Comparison of ENCODE assay signal across 9 cellular contexts in genomic region chr14:63308723-63309317, GRCh38. TPM values are rescaled to one million over a fixed set of nuclear protein-coding genes. Genes with fewer than 3 reads are reported as not detected.
DNase-seq lines count a peak whose midpoint lies in the region; ATAC-seq, FAIRE-seq and TF ChIP-seq lines count a peak whose summit lies in the region.
"Had no signal": no experiment of that assay in that cellular context is flagged by ENCODE, and none has a peak within 500 bp of the region (broad histone marks: within the 10 kb centered on the region; RNA-seq: fewer than 3 reads in every experiment).

No MANE protein-coding gene starts in this region.

- H2BK120ac ChIP-seq in H1 (replicated peaks; ENCODE audit: low read depth, low read length) = no peak overlapping the region

- H3K56ac ChIP-seq in H1 (replicated peaks; ENCODE audit: insufficient read length, low read depth, low read length) = no peak overlapping the region

- H3K36me3 ChIP-seq in H1 (ENCODE audit: control insufficient read depth in 2 of 4, insufficient read depth in 4 of 4, low read length in 3 of 4) = no peaks in the 10 kb centered on the region

- no peak for TF ChIP-seq EP300 in H1 (IDR thresholded peaks at IDR 0.05; ENCODE audit: borderline replicate concordance in 1 of 2, low read depth in 2 of 2, low read length in 2 of 2)

- H3K27me3 ChIP-seq in H1 (replicated peaks in 1 of 4; ENCODE audit: control insufficient read depth in 3 of 4, extremely low read depth in 1 of 4, insufficient read depth in 3 of 4, low read length in 3 of 4) = no peaks in the 10 kb centered on the region

- H4K8ac ChIP-seq in H1 (ENCODE audit: extremely low read depth, insufficient read depth, low read length) = no peak overlapping the region

- H2AFZ ChIP-seq in H1 (ENCODE audit: low read length) = peak overlapping the region; percentile 76; the same call in 1 of the 2 replicates

- no peak overlapping the region for H2BK15ac ChIP-seq in H1 (ENCODE audit: low read length)

- no peak overlapping the region for H2BK20ac ChIP-seq in H1 (ENCODE audit: low read length)

- TF ChIP-seq POLR2A in H1 (IDR thresholded peaks at IDR 0.05; ENCODE audit: control extremely low read depth in 1 of 2, low read depth in 2 of 2, low read length in 2 of 2) = no peak

- no peaks in the 10 kb centered on the region for H4K20me1 ChIP-seq in H1 (replicated peaks in 1 of 2; ENCODE audit: control insufficient read depth in 1 of 2, insufficient read depth in 2 of 2, low read length in 2 of 2)

- H3K4ac ChIP-seq in H1 (replicated peaks; ENCODE audit: insufficient read length, low read depth, low read length) = no peak overlapping the region

- peak; percentile 15 for DNase-seq in stimulated activated naive CD8-positive, alpha-beta T cell treated with anti-CD3 and anti-CD28 coated beads, Interleukin-15, Interleukin-2, amounts not matched to agents 100 U/mL and 50 U/mL, for 24 hours
- no peak for DNase-seq in stimulated activated naive CD8-positive, alpha-beta T cell treated with anti-CD3 and anti-CD28 coated beads, Interleukin-15, amount 100 ng/mL, for 72 hours
- peak; percentile 37 for DNase-seq in NCI-H1105 (lab: John Stamatoyannopoulos, UW)
- peak; percentile 23 to 64 for DNase-seq in H1 (ENCODE audit: low read depth in 1 of 2, low spot score in 2 of 2)
- DNase-seq in urothelium cell line (ENCODE audit: low spot score) = peak; percentile 63
- DNase-seq in T-helper 9 cell = no peak
- DNase-seq in activated gamma-delta T cell (lab: John Stamatoyannopoulos, UW) = no peak
- no peak for DNase-seq in NCI-H128 (lab: John Stamatoyannopoulos, UW; ENCODE audit: unreplicated experiment)

- no peaks in the 10 kb centered on the region for H3K9me3 ChIP-seq in H1 (ENCODE audit: insufficient read depth in 2 of 2, low read depth in 1 of 2, low read length in 1 of 2)

- peaks cover 25% of the 10 kb centered on the region for H3K27me3 Mint-ChIP-seq in stimulated activated naive CD8-positive, alpha-beta T cell treated with anti-CD3 and anti-CD28 coated beads, Interleukin-15, amount 100 ng/mL, for 72 hours

- peak; percentile 62 to 80 (median 71) for TF ChIP-seq CTCF in H1 (IDR thresholded peaks at IDR 0.05; ENCODE audit: control extremely low read depth in 1 of 3, insufficient read depth in 1 of 3, low read depth in 1 of 3, low read length in 3 of 3)

- H3K14ac ChIP-seq in H1 (ENCODE audit: insufficient read length) = no peak overlapping the region

- H3K9ac ChIP-seq in H1 (replicated peaks in 1 of 4; ENCODE audit: extremely low read depth in 1 of 4, low read depth in 3 of 4, low read length in 3 of 4) = no peak overlapping the region

- no peaks in the 10 kb centered on the region for H3K79me1 ChIP-seq in H1 (ENCODE audit: low read depth, low read length)

- ATAC-seq in stimulated activated naive CD8-positive, alpha-beta T cell treated with anti-CD3 and anti-CD28 coated beads, Interleukin-15, Interleukin-2, amounts not matched to agents 100 U/mL and 50 U/mL, for 24 hours = no peak
- no peak for ATAC-seq in stimulated activated naive CD8-positive, alpha-beta T cell treated with anti-CD3 and anti-CD28 coated beads, Interleukin-15, amount 100 ng/mL, for 72 hours

- H2BK12ac ChIP-seq in H1 (ENCODE audit: low read depth, low read length) = no peak overlapping the region

- peak; percentile 74 for FAIRE-seq in H1 (lab: Jason Lieb, UNC)
- peak; percentile 94 for FAIRE-seq in urothelium cell line (lab: Jason Lieb, UNC)
- FAIRE-seq: colon had no signal

- no peak overlapping the region for H3K4me2 ChIP-seq in H1 (ENCODE audit: insufficient read depth in 1 of 2, low read depth in 2 of 2, low read length in 2 of 2)

- no peaks in the 10 kb centered on the region for H3K4me1 ChIP-seq in H1 (replicated peaks in 1 of 4; ENCODE audit: control insufficient read depth in 3 of 4, insufficient read depth in 4 of 4, low read length in 3 of 4)

- no peak overlapping the region for H2AK5ac ChIP-seq in H1 (ENCODE audit: low read depth, low read length)

- H3K23ac ChIP-seq in H1 (ENCODE audit: insufficient read length) = no peak overlapping the region

- H3K27ac Mint-ChIP-seq in stimulated activated naive CD8-positive, alpha-beta T cell treated with anti-CD3 and anti-CD28 coated beads, Interleukin-15, amount 100 ng/mL, for 72 hours = no peak overlapping the region

- 67% methylated on average over 7 of the region's 7 CpGs; no CpG with 5 or more reads in 1 of the 2 experiments for WGBS in H1 (ENCODE audit: extremely low coverage in 1 of 2, insufficient coverage in 1 of 2, insufficient read length in 1 of 2, insufficient replicate concordance in 2 of 2, low coverage in 1 of 2, low lambda C conversion rate in 2 of 2, missing lambda C conversion rate in 1 of 2), 2 experiments

- no peaks in the 10 kb centered on the region for H3K79me2 ChIP-seq in H1 (ENCODE audit: control insufficient read depth in 1 of 2, insufficient read depth in 2 of 2, low read length in 2 of 2)

- H4K91ac ChIP-seq in H1 (replicated peaks; ENCODE audit: insufficient read length, low read length) = no peak overlapping the region

- peak; percentile 58 to 64 for TF ChIP-seq RAD21 in H1 (IDR thresholded peaks at IDR 0.05 in 1 of 2, conservative IDR thresholded peaks at IDR 0.05 in 1 of 2; ENCODE audit: low read depth in 2 of 2, low read length in 2 of 2)

- H3K4me3 Mint-ChIP-seq in stimulated activated naive CD8-positive, alpha-beta T cell treated with anti-CD3 and anti-CD28 coated beads, Interleukin-15, amount 100 ng/mL, for 72 hours = no peak overlapping the region

- no peaks in the 10 kb centered on the region for H3K23me2 ChIP-seq in H1 (ENCODE audit: low read depth, low read length)

- no peak overlapping the region for H3K4me3 ChIP-seq in H1 (ENCODE audit: extremely low read depth in 1 of 4, insufficient read depth in 2 of 4, low read depth in 3 of 4, low read length in 4 of 4)

- no peak overlapping the region for H3K27ac ChIP-seq in H1 (ENCODE audit: low read depth, low read length)

- H3K4me1 Mint-ChIP-seq in stimulated activated naive CD8-positive, alpha-beta T cell treated with anti-CD3 and anti-CD28 coated beads, Interleukin-15, amount 100 ng/mL, for 72 hours = no peaks in the 10 kb centered on the region

- CTCF ChIA-PET in H1 (lab: Charles Lee; ENCODE audit: partially characterized antibody) = interaction anchor here (0.6 to 3.5 kb wide), 26 partner anchors 8 to 1172 kb away, joined by 3 to 28 read pairs (median 4); no protein-coding TSS in a partner anchor

- H4K5ac ChIP-seq in H1 (ENCODE audit: insufficient read length, low read depth, low read length) = no peak overlapping the region

- no peak overlapping the region for H3K18ac ChIP-seq in H1 (ENCODE audit: extremely low read depth, low read length)

- POLR2A ChIA-PET in H1 (lab: Charles Lee; ENCODE audit: partially characterized antibody) = no interaction called here

- no peaks in the 10 kb centered on the region for H3K9me3 Mint-ChIP-seq in stimulated activated naive CD8-positive, alpha-beta T cell treated with anti-CD3 and anti-CD28 coated beads, Interleukin-15, amount 100 ng/mL, for 72 hours

- no peak overlapping the region for H2BK5ac ChIP-seq in H1 (ENCODE audit: low read depth, low read length)

TF ChIP-seq in H1, 55 proteins besides CTCF, POLR2A, EP300 and RAD21:
- TF ChIP-seq TEAD4 (IDR thresholded peaks at IDR 0.05; ENCODE audit: low read depth, low read length) (0 out of 2 replicates have a peak, but pooled peaks have one; percentile 21), BRCA1 (IDR thresholded peaks at IDR 0.05; ENCODE audit: low read depth, low read length) (no peak)

RNA-seq across cellular contexts. Expression of gene GPHB5, which starts 9.9 kb away (rescaled TPM):
- total RNA-seq in H1 (2021; fragmentation: NEBNext Ultra II Directional; extraction: Animal tissue kit (Norgen Biotek cat#: 25700)) = not detected in 2 replicates
- polyA plus RNA-seq in H1 (2011; rRNA removed) = not detected in 2 replicates
- polyA plus RNA-seq in H1 (2011; cell fraction: cytosol; rRNA removed) = not detected
- polyA plus RNA-seq in H1 (2011; cell fraction: nucleus; rRNA removed) = not detected
- polyA plus RNA-seq in H1 (2012, experiment 1 of 2) = not detected in 4 replicates
- not detected for polyA plus RNA-seq in H1 (2012, experiment 2 of 2)
- not detected for polyA plus RNA-seq in H1 (2013, experiment 1 of 2)
- polyA plus RNA-seq in H1 (2013, experiment 2 of 2) = not detected
- polyA minus RNA-seq in H1 (2011; rRNA and poly(A)+ RNA removed) = not detected in 2 replicates
- polyA minus RNA-seq in H1 (2011; cell fraction: cytosol; rRNA and poly(A)+ RNA removed) = not detected
- polyA minus RNA-seq in H1 (2011; cell fraction: nucleus; rRNA and poly(A)+ RNA removed) = not detected

Comparison
In these comparisons a context has a peak if more than half of its experiments do, and no peak if none do; other contexts are left out.
1. DNase-seq: peak in stimulated activated naive CD8-positive, alpha-beta T cell treated with anti-CD3 and anti-CD28 coated beads, Interleukin-15, Interleukin-2, amounts not matched to agents 100 U/mL and 50 U/mL, for 24 hours (single experiment), NCI-H1105 (single experiment), H1 (2 of 2) and urothelium cell line (single experiment); none in stimulated activated naive CD8-positive, alpha-beta T cell treated with anti-CD3 and anti-CD28 coated beads, Interleukin-15, amount 100 ng/mL, for 72 hours (0 of 2), T-helper 9 cell (single experiment), activated gamma-delta T cell (single experiment) and NCI-H128 (single experiment).